Comparison of ENCODE assay signal across 25 cellular contexts in genomic region chr9:123063172-123063508, GRCh38. TPM values are rescaled to one million over a fixed set of nuclear protein-coding genes. Genes with fewer than 3 reads are reported as not detected.
A peak's percentile ranks its signal among the peaks of the same experiment; 100 is the strongest.
DNase-seq lines count a peak whose midpoint lies in the region; ATAC-seq, FAIRE-seq and TF ChIP-seq lines count a peak whose summit lies in the region.
"Had no signal": no experiment of that assay in that cellular context is flagged by ENCODE, and none has a peak within 500 bp of the region (broad histone marks: within the 10 kb centered on the region; RNA-seq: fewer than 3 reads in every experiment).

No MANE protein-coding gene starts in this region.

- H3K27me3 Mint-ChIP-seq in HFFc6 (ENCODE audit: insufficient read depth) (no peaks in the 10 kb centered on the region), astrocyte (ENCODE audit: low read depth, unreplicated experiment) (no peaks in the 10 kb centered on the region)
- H3K27me3 Mint-ChIP-seq: activated CD4-positive, alpha-beta memory T cell treated with anti-CD3 and anti-CD28 coated beads for 36 hours; CD4-positive, alpha-beta T cell; progenitor cell of endocrine pancreas had no signal

- peaks cover 26% of the 10 kb centered on the region for H3K36me3 ChIP-seq in ACC112 (ENCODE audit: insufficient read depth, low read length)
- peaks cover 9% of the 10 kb centered on the region for H3K36me3 ChIP-seq in astrocyte (ENCODE audit: insufficient read depth, low read length)

- H3K4me1 Mint-ChIP-seq in HFFc6 (ENCODE audit: low read depth) = peaks cover 62% of the 10 kb centered on the region
- H3K4me1 Mint-ChIP-seq in astrocyte (ENCODE audit: low read depth, unreplicated experiment) = peaks cover 23% of the 10 kb centered on the region

- H3K79me2 ChIP-seq in ACC112 (ENCODE audit: control insufficient read depth, insufficient read depth, low read length, unreplicated experiment) (no peaks in the 10 kb centered on the region), astrocyte (ENCODE audit: insufficient read depth, low read length) (no peaks in the 10 kb centered on the region)

- H3K27ac ChIP-seq in ACC112 (ENCODE audit: low read depth, low read length) (peak overlapping the region; percentile 48), astrocyte (ENCODE audit: low read depth, low read length) (no peak overlapping the region)
- H3K27ac ChIP-seq: HL-60, spleen, suprapubic skin had no signal

- H2AFZ ChIP-seq in ACC112 (ENCODE audit: low read length, unreplicated experiment) = no peak overlapping the region
- H2AFZ ChIP-seq in astrocyte (ENCODE audit: low read depth, low read length) = no peak overlapping the region

- H3K9me3 ChIP-seq in astrocyte (ENCODE audit: insufficient read depth, low read depth, low read length) = no peaks in the 10 kb centered on the region
- H3K9me3 ChIP-seq: esophagus muscularis mucosa, spleen, suprapubic skin had no signal

- no peak for FAIRE-seq in astrocyte (lab: Jason Lieb, UNC)
- FAIRE-seq: bronchial epithelial cell, H1, kidney had no signal

- H3K4me3 ChIP-seq in ACC112 (ENCODE audit: low read depth, low read length) (no peak overlapping the region), astrocyte (ENCODE audit: insufficient read depth, low read depth, low read length) (no peak overlapping the region), fibroblast of the aortic adventitia (ENCODE audit: low read depth, low read length) (no peak overlapping the region)
- H3K4me3 ChIP-seq: esophagus muscularis mucosa, spleen, suprapubic skin had no signal

- H4K20me1 ChIP-seq in astrocyte (ENCODE audit: insufficient read depth, low read length) = no peaks in the 10 kb centered on the region

- H3K27me3 ChIP-seq in ACC112 (ENCODE audit: insufficient read depth, low read length) (no peaks in the 10 kb centered on the region), astrocyte (ENCODE audit: insufficient read depth, low read length) (no peaks in the 10 kb centered on the region)
- H3K27me3 ChIP-seq: esophagus muscularis mucosa, spleen, suprapubic skin had no signal

- H3K27ac Mint-ChIP-seq in HFFc6 (peak overlapping the region; percentile 19; the same call in 1 of the 2 replicates), astrocyte (ENCODE audit: unreplicated experiment) (no peak overlapping the region)
- H3K27ac Mint-ChIP-seq: activated CD4-positive, alpha-beta memory T cell treated with anti-CD3 and anti-CD28 coated beads for 36 hours; CD4-positive, alpha-beta T cell; nephron; T-helper 1 cell treated with Interleukin-12 subunit alpha and Interleukin-12 subunit beta and Interleukin-4 antibody, amounts not matched to agents 30 μg/mL and 1 μg/mL, for 36 hours had no signal

- ATAC-seq in GM21529 (IDR thresholded peaks at IDR 0.05; ENCODE audit: unreplicated experiment) = no peak
- no peak for ATAC-seq in HG03045 (IDR thresholded peaks at IDR 0.05; ENCODE audit: unreplicated experiment)

- H3K4me2 ChIP-seq in astrocyte (ENCODE audit: low read length) = peak overlapping the region; percentile 5

- no peaks in the 10 kb centered on the region for H3K9me3 Mint-ChIP-seq in HFFc6
- no peaks in the 10 kb centered on the region for H3K9me3 Mint-ChIP-seq in astrocyte (ENCODE audit: unreplicated experiment)
- H3K9me3 Mint-ChIP-seq: activated CD4-positive, alpha-beta memory T cell treated with anti-CD3 and anti-CD28 coated beads for 36 hours; CD4-positive, alpha-beta T cell; nephron; T-helper 1 cell treated with Interleukin-12 subunit alpha and Interleukin-12 subunit beta and Interleukin-4 antibody, amounts not matched to agents 30 μg/mL and 1 μg/mL, for 36 hours had no signal

- H3K9ac ChIP-seq in astrocyte (ENCODE audit: low read length) = no peak overlapping the region

- DNase-seq in HFFc6 (peak; percentile 68), astrocyte (ENCODE audit: low read depth) (peak; percentile 54), fibroblast of the aortic adventitia (ENCODE audit: low read depth) (peak; percentile 39), NCI-H2227 (lab: John Stamatoyannopoulos, UW; ENCODE audit: unreplicated experiment) (no peak)
- no peak for DNase-seq in activated naive CD4-positive, alpha-beta T cell treated with Interleukin-2 at 50 U/mL for 16 hours
- DNase-seq: 8988T; activated CD4-positive, alpha-beta memory T cell treated with anti-CD3 and anti-CD28 coated beads for 36 hours; activated naive CD4-positive, alpha-beta T cell; CD4-positive, alpha-beta T cell; kidney; NCI-H2029; NCI-H524; spleen; stimulated activated CD8-positive, alpha-beta memory T cell treated with anti-CD3 and anti-CD28 coated beads, Interleukin-4, amount 100 ng/mL, for 48 hours had no signal

- H3K4me1 ChIP-seq in ACC112 (ENCODE audit: control insufficient read depth, insufficient read depth, low read length, unreplicated experiment) = peaks cover 49% of the 10 kb centered on the region
- peaks cover 15% of the 10 kb centered on the region for H3K4me1 ChIP-seq in astrocyte (ENCODE audit: insufficient read depth, low read length)
- H3K4me1 ChIP-seq: spleen, suprapubic skin had no signal

- H3K4me3 Mint-ChIP-seq in HFFc6 (peak overlapping the region; percentile 4), astrocyte (ENCODE audit: unreplicated experiment) (no peak overlapping the region)
- H3K4me3 Mint-ChIP-seq: activated CD4-positive, alpha-beta memory T cell treated with anti-CD3 and anti-CD28 coated beads for 36 hours; CD4-positive, alpha-beta T cell; nephron; T-helper 1 cell treated with Interleukin-12 subunit alpha and Interleukin-12 subunit beta and Interleukin-4 antibody, amounts not matched to agents 30 μg/mL and 1 μg/mL, for 36 hours had no signal

- H3K36me3 Mint-ChIP-seq in HFFc6 (ENCODE audit: low read depth) = peaks cover 41% of the 10 kb centered on the region
- H3K36me3 Mint-ChIP-seq in astrocyte (ENCODE audit: low read depth, unreplicated experiment) = peaks cover 2% of the 10 kb centered on the region

- TF ChIP-seq CTCF in HFFc6 (IDR thresholded peaks at IDR 0.05) = no peak
- TF ChIP-seq CTCF in astrocyte (IDR thresholded peaks at IDR 0.05; ENCODE audit: insufficient read depth, low read depth, low read length) = no peak
- no peak for TF ChIP-seq CTCF in fibroblast of the aortic adventitia (IDR thresholded peaks at IDR 0.05; ENCODE audit: insufficient read depth, low read length)

RNA-seq across cellular contexts. Expression of gene GPR21, which starts 29.7 kb away (rescaled TPM):
- under 1 TPM in 1 of 6 experiments, not detected in 5; 0.26 TPM for total RNA-seq in HFFc6 (2021; fragmentation: NEBNext Ultra II Directional; extraction: Animal tissue kit (Norgen Biotek cat#: 25700))
- total RNA-seq in astrocyte (0.67 and 1.6 TPM in 2 replicates), fibroblast of the aortic adventitia (ENCODE audit: low replicate concordance) (1.9 TPM in 1 of 2 replicates, not detected in the other)

Comparison
In these comparisons a context has a peak if more than half of its experiments do, and no peak if none do; other contexts are left out.
1. DNase-seq: peak in HFFc6 (single experiment), astrocyte (single experiment) and fibroblast of the aortic adventitia (single experiment); none in NCI-H2227 (single experiment) and activated naive CD4-positive, alpha-beta T cell treated with Interleukin-2 at 50 U/mL for 16 hours (single experiment).